13 cellular contexts compared by ENCODE assay signal in the genomic region with DNA sequence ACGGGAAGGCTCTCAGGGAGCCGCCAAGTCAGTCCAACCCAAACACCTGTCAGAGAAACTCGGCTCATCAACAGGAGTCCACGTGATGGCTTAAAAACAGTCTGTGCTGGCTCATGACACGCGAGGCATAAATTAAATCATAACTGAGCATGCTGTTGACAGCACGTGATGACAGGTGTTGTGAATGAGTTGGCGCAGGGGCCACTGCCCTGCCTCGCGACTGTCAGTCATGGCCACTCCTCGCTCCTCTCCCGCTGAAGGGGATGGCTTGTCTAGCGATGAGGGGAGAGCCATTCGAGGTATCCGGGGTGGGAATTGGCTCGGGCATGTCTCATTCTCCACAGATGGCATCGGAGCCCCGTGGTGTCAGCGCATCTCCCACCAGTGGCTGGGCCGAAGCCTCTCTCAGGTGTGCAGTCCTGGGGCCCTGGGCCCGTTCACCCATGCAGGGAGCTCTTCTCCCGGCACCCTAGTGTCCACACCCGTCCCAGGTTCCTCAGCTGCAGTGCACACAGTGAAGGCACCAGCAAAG.
DNase-seq lines count a peak whose midpoint lies in the region; ATAC-seq and TF ChIP-seq lines count a peak whose summit lies in the region.
"Had no signal": no experiment of that assay in that cellular context is flagged by ENCODE, and none has a peak within 500 bp of the region (broad histone marks: within the 10 kb centered on the region; RNA-seq: fewer than 3 reads in every experiment).

No MANE protein-coding gene starts in this region.

- ATAC-seq in HG02981 (IDR thresholded peaks at IDR 0.05; ENCODE audit: unreplicated experiment): no peak
- ATAC-seq: GM12878 had no signal

- DNase-seq in GM23248 (no peak), NCI-H187 treated with DMSO at 0.1 percent for 48 hours (lab: John Stamatoyannopoulos, UW) (peak; percentile 13), cerebellum (ENCODE audit: low spot score) (peak; percentile 21), GOT3 (lab: John Stamatoyannopoulos, UW) (no peak), HUDEP-2 (lab: John Stamatoyannopoulos, UW; ENCODE audit: unreplicated experiment in 76 of 76) (no peak)
- DNase-seq: ACHN; C1 segment of cervical spinal cord; CD4-positive, alpha-beta memory T cell; DMS79 had no signal

- no peaks in the 10 kb centered on the region for H3K36me3 ChIP-seq in GM23248 (ENCODE audit: low read depth)
- H3K36me3 ChIP-seq in neural cell (ENCODE audit: insufficient read depth, low read length): no peaks in the 10 kb centered on the region

- H3K9me2 ChIP-seq in GM23248 (ENCODE audit: insufficient read depth) (no peaks in the 10 kb centered on the region), neural cell (ENCODE audit: insufficient read depth, low read length) (no peaks in the 10 kb centered on the region)

- H3K4me3 ChIP-seq in GM23248 (no peak overlapping the region), neural cell (ENCODE audit: low read length) (peak overlapping the region; percentile 47)
- H3K4me3 ChIP-seq: GM12878 had no signal

- H3F3A ChIP-seq in GM23248 (ENCODE audit: insufficient read depth): no peaks in the 10 kb centered on the region
- no peaks in the 10 kb centered on the region for H3F3A ChIP-seq in neural cell (ENCODE audit: insufficient read depth, low read length, poor library complexity, severe bottlenecking)

- H3K9me3 ChIP-seq in GM23248 (ENCODE audit: low read depth) (no peaks in the 10 kb centered on the region), neural cell (ENCODE audit: low read length) (no peaks in the 10 kb centered on the region)

- no peak overlapping the region for H3K4me2 ChIP-seq in GM23248 (ENCODE audit: unreplicated experiment)
- no peak overlapping the region for H3K4me2 ChIP-seq in neural cell (ENCODE audit: low read length)

- H3K4me1 ChIP-seq in GM23248 (ENCODE audit: insufficient read depth): no peaks in the 10 kb centered on the region; the same call in 1 of the 2 replicates

- H3K27ac ChIP-seq in GM23248 (no peak overlapping the region), neural cell (ENCODE audit: low read length) (no peak overlapping the region)
- H3K27ac ChIP-seq: HL-60 had no signal

- TF ChIP-seq RAD21 in neural cell (conservative IDR thresholded peaks at IDR 0.05): no peak

- no peak for TF ChIP-seq EP300 in neural cell (conservative IDR thresholded peaks at IDR 0.05; ENCODE audit: poor library complexity, severe bottlenecking)

- H3K27me3 ChIP-seq in GM23248 (replicated peaks; ENCODE audit: insufficient read depth) (peaks cover 46% of the 10 kb centered on the region), neural cell (ENCODE audit: insufficient read depth, low read depth, low read length) (peaks cover 18% of the 10 kb centered on the region)

- H4K20me1 ChIP-seq in GM23248 (ENCODE audit: insufficient read depth) (no peaks in the 10 kb centered on the region), neural cell (ENCODE audit: insufficient read depth) (no peaks in the 10 kb centered on the region)

- no peaks in the 10 kb centered on the region for H3K79me2 ChIP-seq in GM23248 (ENCODE audit: insufficient read depth)
- no peaks in the 10 kb centered on the region for H3K79me2 ChIP-seq in neural cell (replicated peaks; ENCODE audit: insufficient read depth, low read length)

- H2AFZ ChIP-seq in GM23248: peak overlapping the region; percentile 57; the same call in 1 of the 2 replicates
- no peak overlapping the region for H2AFZ ChIP-seq in neural cell (ENCODE audit: low read depth, low read length)

- TF ChIP-seq CTCF in neural cell (IDR thresholded peaks at IDR 0.05; ENCODE audit: poor library complexity, severe bottlenecking): no peak

- no peak overlapping the region for H3K9ac ChIP-seq in GM23248
- no peak overlapping the region for H3K9ac ChIP-seq in neural cell (ENCODE audit: low read length)

- 70 to 74% methylated on average over 22 to 23 of the region's 23 CpGs for WGBS in GM23248 (ENCODE audit: low coverage in 1 of 2, low lambda C conversion rate in 2 of 2, missing lambda C conversion rate in 2 of 2), 2 experiments

- in situ Hi-C loops in GM23248 (cut with MboI): no loop called here

TF ChIP-seq in neural cell, 6 proteins besides CTCF, POLR2A, EP300 and RAD21:
- TF ChIP-seq EZH2 (IDR thresholded peaks at IDR 0.05; ENCODE audit: borderline replicate concordance, insufficient read depth, low read length, poor library complexity, severe bottlenecking) (no peak), TAF1 (IDR thresholded peaks at IDR 0.05; ENCODE audit: low read depth) (no peak), POLR2AphosphoS5 (IDR thresholded peaks at IDR 0.05) (peak; percentile 14), SMC3 (conservative IDR thresholded peaks at IDR 0.05; ENCODE audit: poor library complexity) (no peak)
- TF ChIP-seq, protein P1, sequence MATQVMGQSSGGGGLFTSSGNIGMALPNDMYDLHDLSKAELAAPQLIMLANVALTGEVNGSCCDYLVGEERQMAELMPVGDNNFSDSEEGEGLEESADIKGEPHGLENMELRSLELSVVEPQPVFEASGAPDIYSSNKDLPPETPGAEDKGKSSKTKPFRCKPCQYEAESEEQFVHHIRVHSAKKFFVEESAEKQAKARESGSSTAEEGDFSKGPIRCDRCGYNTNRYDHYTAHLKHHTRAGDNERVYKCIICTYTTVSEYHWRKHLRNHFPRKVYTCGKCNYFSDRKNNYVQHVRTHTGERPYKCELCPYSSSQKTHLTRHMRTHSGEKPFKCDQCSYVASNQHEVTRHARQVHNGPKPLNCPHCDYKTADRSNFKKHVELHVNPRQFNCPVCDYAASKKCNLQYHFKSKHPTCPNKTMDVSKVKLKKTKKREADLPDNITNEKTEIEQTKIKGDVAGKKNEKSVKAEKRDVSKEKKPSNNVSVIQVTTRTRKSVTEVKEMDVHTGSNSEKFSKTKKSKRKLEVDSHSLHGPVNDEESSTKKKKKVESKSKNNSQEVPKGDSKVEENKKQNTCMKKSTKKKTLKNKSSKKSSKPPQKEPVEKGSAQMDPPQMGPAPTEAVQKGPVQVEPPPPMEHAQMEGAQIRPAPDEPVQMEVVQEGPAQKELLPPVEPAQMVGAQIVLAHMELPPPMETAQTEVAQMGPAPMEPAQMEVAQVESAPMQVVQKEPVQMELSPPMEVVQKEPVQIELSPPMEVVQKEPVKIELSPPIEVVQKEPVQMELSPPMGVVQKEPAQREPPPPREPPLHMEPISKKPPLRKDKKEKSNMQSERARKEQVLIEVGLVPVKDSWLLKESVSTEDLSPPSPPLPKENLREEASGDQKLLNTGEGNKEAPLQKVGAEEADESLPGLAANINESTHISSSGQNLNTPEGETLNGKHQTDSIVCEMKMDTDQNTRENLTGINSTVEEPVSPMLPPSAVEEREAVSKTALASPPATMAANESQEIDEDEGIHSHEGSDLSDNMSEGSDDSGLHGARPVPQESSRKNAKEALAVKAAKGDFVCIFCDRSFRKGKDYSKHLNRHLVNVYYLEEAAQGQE (IDR thresholded peaks at IDR 0.05; ENCODE audit: borderline replicate concordance): no peak
TF ChIP-seq in neural cell: peak in this region for 1.

Comparison
In these comparisons a context has a peak if more than half of its experiments do, and no peak if none do; other contexts are left out.
1. DNase-seq: peak in NCI-H187 treated with DMSO at 0.1 percent for 48 hours (single experiment) and cerebellum (single experiment); none in GM23248 (single experiment), GOT3 (single experiment) and HUDEP-2 (0 of 76).